Comparison of ENCODE assay signal across 2 cellular contexts in the genomic region with DNA sequence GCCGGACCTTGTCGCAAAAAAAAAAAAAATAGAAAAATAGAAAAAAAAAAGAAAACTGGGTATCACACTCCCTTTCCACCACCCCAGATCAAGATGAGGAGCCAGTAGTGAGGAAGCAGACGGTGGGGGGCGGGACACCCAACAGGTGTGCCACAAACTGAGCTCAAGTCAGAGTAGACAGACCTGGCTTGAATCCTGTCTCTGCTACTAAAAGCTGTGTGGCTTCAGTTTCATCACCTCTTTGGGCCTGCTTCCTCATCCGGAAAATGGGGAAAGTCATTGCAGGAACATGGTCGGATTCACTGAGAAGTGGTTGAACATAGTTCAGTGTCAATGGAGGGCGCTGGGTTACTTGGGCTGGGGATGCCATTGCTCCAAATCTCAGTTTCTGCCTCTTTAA.
TF ChIP-seq lines count a peak whose summit lies in the region.

No MANE protein-coding gene starts in this region.

TF ChIP-seq in WTC11, 78 proteins besides CTCF, POLR2A, EP300 and RAD21:
- TF ChIP-seq, protein P1, sequence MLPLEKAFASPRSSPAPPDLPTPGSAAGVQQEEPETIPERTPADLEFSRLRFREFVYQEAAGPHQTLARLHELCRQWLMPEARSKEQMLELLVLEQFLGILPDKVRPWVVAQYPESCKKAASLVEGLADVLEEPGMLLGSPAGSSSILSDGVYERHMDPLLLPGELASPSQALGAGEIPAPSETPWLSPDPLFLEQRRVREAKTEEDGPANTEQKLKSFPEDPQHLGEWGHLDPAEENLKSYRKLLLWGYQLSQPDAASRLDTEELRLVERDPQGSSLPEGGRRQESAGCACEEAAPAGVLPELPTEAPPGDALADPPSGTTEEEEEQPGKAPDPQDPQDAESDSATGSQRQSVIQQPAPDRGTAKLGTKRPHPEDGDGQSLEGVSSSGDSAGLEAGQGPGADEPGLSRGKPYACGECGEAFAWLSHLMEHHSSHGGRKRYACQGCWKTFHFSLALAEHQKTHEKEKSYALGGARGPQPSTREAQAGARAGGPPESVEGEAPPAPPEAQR (CRISPR knock-in tag; IDR thresholded peaks at IDR 0.05): no peak
- TF ChIP-seq SMAD4 (CRISPR knock-in tag; IDR thresholded peaks at IDR 0.05): no peak
TF ChIP-seq in WTC11: peak in this region for 0.

TF ChIP-seq in endothelial cell of umbilical vein, 7 proteins besides CTCF, POLR2A, EP300 and RAD21:
- TF ChIP-seq POLR2AphosphoS5 (IDR thresholded peaks at IDR 0.05; ENCODE audit: insufficient read depth, low read depth, low read length) (no peak), MYC (IDR thresholded peaks at IDR 0.05; ENCODE audit: low read depth, low read length) (no peak), GATA2 (IDR thresholded peaks at IDR 0.05; ENCODE audit: insufficient read depth, insufficient read length, low read depth, low read length) (no peak), JUN (IDR thresholded peaks at IDR 0.05; ENCODE audit: borderline replicate concordance, insufficient read depth, insufficient read length, low read depth) (no peak), FOS (IDR thresholded peaks at IDR 0.05; ENCODE audit: borderline replicate concordance, insufficient read depth, low read length) (no peak), EZH2 (IDR thresholded peaks at IDR 0.05; ENCODE audit: borderline replicate concordance, low read depth, low read length, severe bottlenecking) (no peak)
- TF ChIP-seq, protein P2, sequence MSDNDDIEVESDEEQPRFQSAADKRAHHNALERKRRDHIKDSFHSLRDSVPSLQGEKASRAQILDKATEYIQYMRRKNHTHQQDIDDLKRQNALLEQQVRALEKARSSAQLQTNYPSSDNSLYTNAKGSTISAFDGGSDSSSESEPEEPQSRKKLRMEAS (IDR thresholded peaks at IDR 0.05; ENCODE audit: insufficient read depth, insufficient read length): no peak
